ENCODE assay signal across 16 cellular contexts in the genomic region with DNA sequence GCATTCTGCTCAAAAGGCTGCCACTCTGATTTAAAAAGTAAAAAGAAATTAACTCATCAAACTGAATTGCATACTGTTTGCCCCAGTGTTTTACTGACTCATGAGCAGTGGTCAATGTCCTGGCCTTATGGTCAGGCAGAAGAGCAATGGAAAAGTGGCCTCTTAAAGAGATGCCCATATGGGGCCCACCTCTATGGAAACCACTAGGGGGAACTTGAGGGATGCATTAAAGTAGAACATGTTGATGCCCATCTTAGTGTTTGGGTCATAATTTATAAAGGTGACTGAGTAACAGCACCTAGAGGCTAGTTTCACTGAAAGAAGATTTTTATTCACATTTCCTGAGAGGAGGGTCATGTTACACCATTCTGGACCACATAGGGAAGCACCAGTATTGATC.
DNase-seq lines count a peak whose midpoint lies in the region; ATAC-seq and TF ChIP-seq lines count a peak whose summit lies in the region.
"Had no signal": no experiment of that assay in that cellular context is flagged by ENCODE, and none has a peak within 500 bp of the region (broad histone marks: within the 10 kb centered on the region; RNA-seq: fewer than 3 reads in every experiment).

No MANE protein-coding gene starts in this region.

- peaks cover 0 to 20% (median 3%) of the 10 kb centered on the region in 12 donors for H3K9me3 ChIP-seq in heart left ventricle
- no peaks in the 10 kb centered on the region for H3K9me3 ChIP-seq in OCI-LY7 (ENCODE audit: low read length)

- intact Hi-C loops in heart left ventricle (cut with DNase I): loop anchor here in 2 of 10 donors (1.0 to 10.0 kb wide), 2 partner anchors 248 to 249 kb away; no protein-coding TSS in a partner anchor
- intact Hi-C loops in Right ventricle myocardium inferior (cut with DNase I): no loop called here
- intact Hi-C loops in OCI-LY7 (cut with micrococcal nuclease; ENCODE audit: unreplicated experiment): no loop called here

- no peak overlapping the region for H2AFZ ChIP-seq in OCI-LY7 (ENCODE audit: low read length)

- H3K9me3 Mint-ChIP-seq in T-cell: peaks cover 0 to 17% (median 6%) of the 10 kb centered on the region in 3 donors

- H3K4me2 ChIP-seq in OCI-LY7 (ENCODE audit: low read length): no peak overlapping the region

- H3K27ac ChIP-seq in heart left ventricle (peak overlapping the region in 1 of 12 donors; percentile 10), OCI-LY7 (ENCODE audit: low read depth, low read length, poor library complexity, severe bottlenecking) (no peak overlapping the region)

- POLR2A ChIA-PET in OCI-LY7 (lab: Charles Lee): no interaction called here
- POLR2A ChIA-PET in T-cell (lab: Charles Lee): interaction anchor here in 1 of 2 donors (0.6 kb wide), 1 partner anchor 1307 kb away, joined by 3 read pairs; no protein-coding TSS in a partner anchor

- H3K9me2 ChIP-seq in OCI-LY7 (ENCODE audit: insufficient read depth, low read length): no peaks in the 10 kb centered on the region

- H3K4me1 Mint-ChIP-seq in T-cell: no peaks in the 10 kb centered on the region
- H3K4me1 Mint-ChIP-seq: activated naive CD8-positive, alpha-beta T cell treated with anti-CD3 and anti-CD28 coated beads for 36 hours; naive B cell had no signal

- no peaks in the 10 kb centered on the region for H3K79me2 ChIP-seq in OCI-LY7 (ENCODE audit: insufficient read depth, low read depth, low read length)

- H3K36me3 Mint-ChIP-seq in T-cell: peaks cover 3% of the 10 kb centered on the region
- H3K36me3 Mint-ChIP-seq: activated naive CD8-positive, alpha-beta T cell treated with anti-CD3 and anti-CD28 coated beads for 36 hours had no signal

- peaks cover 0 to 14% (median 0%) of the 10 kb centered on the region in 12 donors for H3K4me1 ChIP-seq in heart left ventricle
- H3K4me1 ChIP-seq in OCI-LY7 (ENCODE audit: insufficient read depth, low read length, poor library complexity, severe bottlenecking): no peaks in the 10 kb centered on the region

- no TSS peak for BruUV-seq in OCI-LY7 (replicated peaks; lab: Mats Ljungman, UMichigan)

- CTCF ChIA-PET in OCI-LY7 (lab: Charles Lee; ENCODE audit: unreplicated experiment) (no interaction called here), T-cell (lab: Charles Lee) (no interaction called here)

- DNase-seq in heart left ventricle (no peak), Right ventricle myocardium inferior (ENCODE audit: missing footprints) (no peak), OCI-LY7 (ENCODE audit: low spot score) (peak; percentile 8), fibroblast of mammary gland (ENCODE audit: low read depth) (no peak), T-cell (no peak)
- DNase-seq in activated naive CD4-positive, alpha-beta T cell treated with Interleukin-2 at 50 U/mL for 16 hours: no peak
- no peak for DNase-seq in stimulated activated CD4-positive, alpha-beta T cell treated with anti-CD3 and anti-CD28 coated beads, Interleukin-4, amount 100 ng/mL, for 24 hours
- DNase-seq: activated CD8-positive, alpha-beta memory T cell treated with anti-CD3 and anti-CD28 coated beads, Interleukin-2, amount 50 U/mL, for 4 hours; activated naive CD8-positive, alpha-beta T cell treated with anti-CD3 and anti-CD28 coated beads for 36 hours; kidney; naive B cell; retina; SHP77 treated with DMSO at 0.1 percent for 48 hours had no signal

- no peaks in the 10 kb centered on the region for H3K27me3 ChIP-seq in heart left ventricle

- ATAC-seq in heart left ventricle (peak; percentile 62 to 73 (median 63)), Right ventricle myocardium inferior (no peak), T-cell (replicated peaks in 1 of 4) (no peak), HG02571 (IDR thresholded peaks at IDR 0.05; ENCODE audit: unreplicated experiment) (no peak)
- ATAC-seq: WTC11 had no signal

- no peak overlapping the region for H3K27ac Mint-ChIP-seq in T-cell
- H3K27ac Mint-ChIP-seq: activated naive CD8-positive, alpha-beta T cell treated with anti-CD3 and anti-CD28 coated beads for 36 hours; naive B cell; stimulated activated naive CD8-positive, alpha-beta T cell treated with anti-CD3 and anti-CD28 coated beads, Interleukin-15, Interleukin-2, amounts not matched to agents 100 ng/mL and 50 ng/mL, for 24 hours; WTC11 had no signal

- H3K4me3 ChIP-seq in heart left ventricle (no peak overlapping the region), OCI-LY7 (ENCODE audit: low read depth, low read length, poor library complexity, severe bottlenecking) (no peak overlapping the region), fibroblast of mammary gland (ENCODE audit: control insufficient read depth, low read depth, low read length) (no peak overlapping the region)

- TF ChIP-seq CTCF in heart left ventricle (IDR thresholded peaks at IDR 0.05): peak in 9 of 12 donors; percentile 13 to 49 (median 36)
- peak; percentile 55 for TF ChIP-seq CTCF in OCI-LY7 (conservative IDR thresholded peaks at IDR 0.05; ENCODE audit: low read length)
- TF ChIP-seq CTCF in fibroblast of mammary gland (conservative IDR thresholded peaks at IDR 0.05; ENCODE audit: control insufficient read depth, insufficient read depth, low read depth, low read length): peak; percentile 28

- H3K27me3 Mint-ChIP-seq in T-cell: peaks cover 6 to 7% of the 10 kb centered on the region in 2 donors
- H3K27me3 Mint-ChIP-seq: stimulated activated naive CD8-positive, alpha-beta T cell treated with anti-CD3 and anti-CD28 coated beads, Interleukin-15, Interleukin-2, amounts not matched to agents 100 ng/mL and 50 ng/mL, for 24 hours had no signal

- no peaks in the 10 kb centered on the region for H3K36me3 ChIP-seq in heart left ventricle
- H3K36me3 ChIP-seq in OCI-LY7 (ENCODE audit: insufficient read depth, low read length): no peaks in the 10 kb centered on the region

- no peak overlapping the region for H3K4me3 Mint-ChIP-seq in T-cell
- H3K4me3 Mint-ChIP-seq: activated naive CD8-positive, alpha-beta T cell treated with anti-CD3 and anti-CD28 coated beads for 36 hours; naive B cell; stimulated activated naive CD8-positive, alpha-beta T cell treated with anti-CD3 and anti-CD28 coated beads, Interleukin-15, Interleukin-2, amounts not matched to agents 100 ng/mL and 50 ng/mL, for 24 hours; WTC11 had no signal

- no peaks in the 10 kb centered on the region for H4K20me1 ChIP-seq in OCI-LY7 (ENCODE audit: insufficient read depth, low read length)

- no peak for TF ChIP-seq POLR2A in heart left ventricle (IDR thresholded peaks at IDR 0.05)

Comparison
In these comparisons a context has a peak if more than half of its experiments do, and no peak if none do; other contexts are left out.
1. ATAC-seq: peak in heart left ventricle (4 of 4); none in Right ventricle myocardium inferior (single experiment), T-cell (0 of 4) and HG02571 (single experiment).
2. Peak in every context shown above with its lines, with median percentiles within 50 percentile points of each other: CTCF ChIP-seq.